ENCODE assay signal across 25 cellular contexts in genomic region chr5:94140300-94140699, GRCh38.
"Had no signal": no experiment of that assay in that cellular context is flagged by ENCODE, and none has a peak within 500 bp of the region (broad histone marks: within the 10 kb centered on the region; RNA-seq: fewer than 3 reads in every experiment).

No MANE protein-coding gene starts in this region.

- H3K36me3 ChIP-seq: esophagus squamous epithelium, gastrocnemius medialis, heart right ventricle, left lung, lower lobe of right lung had no signal

- FAIRE-seq: endometrium, islet of Langerhans, keratinocyte had no signal

- H3K27ac ChIP-seq: epithelial cell of prostate, esophagus squamous epithelium, gastrocnemius medialis, heart right ventricle, left lung, lower lobe of right lung had no signal

- DNase-seq: cortex of kidney; effector CD8-positive, alpha-beta T cell; effector memory CD8-positive, alpha-beta T cell; endodermal cell; erythroblast; esophagus squamous epithelium; foreskin fibroblast; foreskin melanocyte; gastrocnemius medialis; glutamatergic neuron; head of caudate nucleus; heart right ventricle; hippocampal formation; left cardiac atrium; left lung; left ventricle myocardium superior; lower lobe of right lung; mesendoderm; midbrain; naive thymus-derived CD4-positive, alpha-beta T cell had no signal

- H3K4me1 ChIP-seq: esophagus squamous epithelium, gastrocnemius medialis, heart right ventricle, left lung, lower lobe of right lung had no signal

- H3K9me3 ChIP-seq: gastrocnemius medialis had no signal

- H3K27me3 ChIP-seq: esophagus squamous epithelium, gastrocnemius medialis, heart right ventricle, left lung had no signal

- ATAC-seq: effector memory CD8-positive, alpha-beta T cell; esophagus mucosa; gastrocnemius medialis; heart right ventricle; left cardiac atrium; left lung; left ventricle myocardium superior; lower lobe of right lung; naive thymus-derived CD4-positive, alpha-beta T cell had no signal

- H3K4me3 ChIP-seq: esophagus squamous epithelium, gastrocnemius medialis, heart right ventricle, left lung, lower lobe of right lung had no signal
